Comparison of ENCODE assay signal across 1 cellular context in genomic region chrX:107542500-107542899, GRCh38.
TF ChIP-seq lines count a peak whose summit lies in the region.

No MANE protein-coding gene starts in this region.

TF ChIP-seq in GM23338, 12 proteins besides CTCF, POLR2A, EP300 and RAD21 (continued from another document):
- TF ChIP-seq REST (IDR thresholded peaks at IDR 0.05; ENCODE audit: unreplicated experiment): no peak
- TF ChIP-seq EZH2 (IDR thresholded peaks at IDR 0.05; ENCODE audit: low read depth, unreplicated experiment): no peak
- no peak for TF ChIP-seq NANOG (IDR thresholded peaks at IDR 0.05; ENCODE audit: borderline replicate concordance)
- TF ChIP-seq POLR2AphosphoS5 (IDR thresholded peaks at IDR 0.05; ENCODE audit: low read depth): no peak
